8 cellular contexts compared by ENCODE assay signal in the genomic region with DNA sequence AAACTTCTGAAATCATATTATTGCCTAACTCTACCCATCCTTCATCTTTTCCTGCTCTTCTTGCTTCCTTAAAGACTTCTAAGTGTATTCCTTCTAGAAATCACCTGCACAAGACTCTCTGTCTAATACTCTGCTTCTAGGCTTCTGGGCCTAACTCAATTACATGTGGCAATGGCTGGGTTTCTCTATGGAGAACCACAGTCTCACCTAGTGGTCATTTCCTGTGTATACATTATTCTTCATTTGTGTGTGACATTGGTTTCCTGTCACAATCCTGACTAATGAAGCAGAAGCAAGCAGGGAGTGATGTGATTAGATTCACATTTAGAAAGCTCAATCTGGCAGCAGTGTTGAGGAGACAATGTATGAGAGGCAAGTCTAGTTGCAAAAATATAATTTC. TPM values are rescaled to one million over a fixed set of nuclear protein-coding genes. Genes with fewer than 3 reads are reported as not detected.
DNase-seq lines count a peak whose midpoint lies in the region; ATAC-seq, FAIRE-seq and TF ChIP-seq lines count a peak whose summit lies in the region.

No MANE protein-coding gene starts in this region.

- CTCF ChIA-PET in PC-3 (lab: Charles Lee), result interaction anchor here (1.4 kb wide), 1 partner anchor 17 kb away, joined by 3 read pairs; the partner anchor contains the start of gene CLDN1

- H2AK5ac ChIP-seq in H9 (ENCODE audit: insufficient read length, low read length), result no peak overlapping the region

- H2BK120ac ChIP-seq in H9 (ENCODE audit: low read depth, low read length, poor library complexity, severe bottlenecking), result no peak overlapping the region

- no peaks in the 10 kb centered on the region for H3K79me2 ChIP-seq in H9 (ENCODE audit: insufficient read depth, low read length)
- no peaks in the 10 kb centered on the region for H3K79me2 ChIP-seq in PC-3 (ENCODE audit: low read length)

- no peak overlapping the region for H2BK20ac ChIP-seq in H9 (ENCODE audit: low read depth, low read length, poor library complexity, severe bottlenecking)

- no peaks in the 10 kb centered on the region for H3K79me1 ChIP-seq in H9 (ENCODE audit: insufficient read depth, low read depth, low read length, poor library complexity, severe bottlenecking)

- no peak overlapping the region for H3K4me3 ChIP-seq in PC-3 (ENCODE audit: low read length)
- H3K4me3 ChIP-seq in left lung, result no peak overlapping the region

- BruUV-seq in PC-3 (replicated peaks; lab: Mats Ljungman, UMichigan), result no TSS peak

- H3K9me3 ChIP-seq in H9 (ENCODE audit: control insufficient read depth, low read depth, low read length) (no peaks in the 10 kb centered on the region), PC-3 (ENCODE audit: low read length) (no peaks in the 10 kb centered on the region; the same call in 1 of the 2 replicates), left lung (no peaks in the 10 kb centered on the region)

- no peak for FAIRE-seq in GM19239 (lab: Jason Lieb, UNC)

- no peak overlapping the region for H3K14ac ChIP-seq in H9 (ENCODE audit: insufficient read depth, low read length)

- peaks cover 0 to 14% of the 10 kb centered on the region in 2 experiments; a peak in 3 of 5 replicates for H3K9me3 Mint-ChIP-seq in H9

- no peak overlapping the region for H2AFZ ChIP-seq in H9 (ENCODE audit: low read length)
- peak overlapping the region; percentile 7; the same call in 1 of the 2 replicates for H2AFZ ChIP-seq in PC-3 (ENCODE audit: low read length)

- no peak overlapping the region for H3K56ac ChIP-seq in H9 (ENCODE audit: insufficient read length, low read depth, low read length)

- no peaks in the 10 kb centered on the region for H3K9me2 ChIP-seq in PC-3 (replicated peaks; ENCODE audit: low read length)

- TF ChIP-seq CTCF in GM12874 (IDR thresholded peaks at IDR 0.05; ENCODE audit: insufficient read depth, low read depth, low read length), result peak; percentile 29; the same call in 1 of the 2 replicates
- TF ChIP-seq CTCF in H9 (conservative IDR thresholded peaks at IDR 0.05), result peak; percentile 33; the same call in 2 of the 3 replicates
- TF ChIP-seq CTCF in PC-3 (conservative IDR thresholded peaks at IDR 0.05; ENCODE audit: low read depth, low read length), result peak; percentile 50
- no peak for TF ChIP-seq CTCF in left lung (IDR thresholded peaks at IDR 0.05)

- H4K20me1 ChIP-seq in H9 (ENCODE audit: control insufficient read depth, insufficient read depth, insufficient read length) (no peaks in the 10 kb centered on the region), PC-3 (ENCODE audit: low read length) (no peaks in the 10 kb centered on the region)

- no peak overlapping the region for H2BK5ac ChIP-seq in H9 (ENCODE audit: insufficient read length, low read length)

- POLR2A ChIA-PET in PC-3 (lab: Charles Lee; ENCODE audit: unreplicated experiment), result interaction anchor here (0.6 kb wide), 1 partner anchor 1786 kb away, joined by 3 read pairs; no protein-coding TSS in a partner anchor

- H2BK12ac ChIP-seq in H9 (ENCODE audit: insufficient read length, low read depth, low read length), result no peak overlapping the region

- H2BK15ac ChIP-seq in H9 (ENCODE audit: low read depth, low read length), result no peak overlapping the region

- H3K23ac ChIP-seq in H9 (ENCODE audit: insufficient read length, low read depth, low read length), result no peak overlapping the region

- H3K27ac Mint-ChIP-seq in H9, result no peak overlapping the region

- H3K4ac ChIP-seq in H9 (ENCODE audit: low read depth, low read length), result no peak overlapping the region

- H3K27me3 Mint-ChIP-seq in H9 (ENCODE audit: low read depth), result no peaks in the 10 kb centered on the region

- H3K36me3 ChIP-seq in PC-3 (ENCODE audit: low read depth, low read length), result no peaks in the 10 kb centered on the region
- no peaks in the 10 kb centered on the region for H3K36me3 ChIP-seq in left lung

- H3K4me1 ChIP-seq in H9 (ENCODE audit: insufficient read depth, low read length), result no peaks in the 10 kb centered on the region
- peaks cover 12% of the 10 kb centered on the region for H3K4me1 ChIP-seq in PC-3 (ENCODE audit: insufficient read depth, low read length)
- no peaks in the 10 kb centered on the region for H3K4me1 ChIP-seq in left lung

- H3K4me2 ChIP-seq in H9 (ENCODE audit: insufficient read depth, insufficient read length, low read length) (no peak overlapping the region), PC-3 (ENCODE audit: low read length) (no peak overlapping the region)

- no peak overlapping the region for H4K91ac ChIP-seq in H9 (ENCODE audit: insufficient read length, low read depth, low read length)

- H3K18ac ChIP-seq in H9 (ENCODE audit: insufficient read length, low read depth, low read length), result no peak overlapping the region

- H3K4me3 Mint-ChIP-seq in H9, result no peak overlapping the region

- no peak overlapping the region for H4K5ac ChIP-seq in H9 (ENCODE audit: insufficient read length, low read depth, low read length)

- H3K27me3 ChIP-seq in H9 (ENCODE audit: insufficient read depth, low read length) (no peaks in the 10 kb centered on the region), PC-3 (ENCODE audit: low read length) (no peaks in the 10 kb centered on the region), left lung (no peaks in the 10 kb centered on the region)

- H3T11ph ChIP-seq in H9 (ENCODE audit: low read length), result no peak overlapping the region

- H3K9ac ChIP-seq in H9 (ENCODE audit: extremely low read depth, insufficient read length, low read length) (no peak overlapping the region), PC-3 (ENCODE audit: low read length) (no peak overlapping the region)

- no peaks in the 10 kb centered on the region for H3F3A ChIP-seq in PC-3 (ENCODE audit: low read length, unreplicated experiment)

- ATAC-seq in PC-3 (peak; percentile 76), left lung (peak; percentile 70)

- DNase-seq in H9 (no peak), PC-3 (peak; percentile 49), left lung (no peak), NCI-H2171 treated with DMSO at 0.1 percent for 48 hours (lab: John Stamatoyannopoulos, UW) (no peak), Ammon's horn (ENCODE audit: low spot score) (no peak), GM19239 (ENCODE audit: insufficient read length, low spot score) (no peak), SIG-M5 (lab: John Stamatoyannopoulos, UW) (no peak)

- intact Hi-C loops in PC-3 (cut with micrococcal nuclease) (no loop called here), left lung (cut with DNase I) (no loop called here)

- no peaks in the 10 kb centered on the region; a peak in 1 of 7 replicates for H3K36me3 Mint-ChIP-seq in H9 (ENCODE audit: insufficient read depth in 1 of 3, low read depth in 3 of 3)

- no peaks in the 10 kb centered on the region for H3K4me1 Mint-ChIP-seq in H9

- no peaks in the 10 kb centered on the region for H3K23me2 ChIP-seq in H9 (ENCODE audit: insufficient read length, low read depth, low read length, poor library complexity, severe bottlenecking)

- H4K8ac ChIP-seq in H9 (replicated peaks; ENCODE audit: insufficient read length, low read depth, low read length), result no peak overlapping the region

- no peak overlapping the region for H3K27ac ChIP-seq in H9 (ENCODE audit: insufficient read length, low read depth, low read length)
- peak overlapping the region; percentile 12; the same call in 1 of the 2 replicates for H3K27ac ChIP-seq in PC-3 (ENCODE audit: low read length)
- no peak overlapping the region for H3K27ac ChIP-seq in left lung

RNA-seq across cellular contexts. Expression of gene CLDN1, which starts 16.9 kb away (rescaled TPM):
- 1.0 and 2.1 TPM in 2 replicates for total RNA-seq in H9 (2021)
- total RNA-seq in PC-3 (2014; rRNA removed), result 6.8 and 9.6 TPM in 2 replicates
- 10 to 100 TPM; 37.4 to 78.8 TPM for total RNA-seq in left lung

RNA-seq across cellular contexts. Expression of gene CLDN16, which starts 48.8 kb away (rescaled TPM):
- total RNA-seq in H9 (2021) (not detected in 2 replicates), PC-3 (2014; rRNA removed) (not detected in 2 replicates), left lung (1 to 10 TPM in 1 of 2 donors, under 1 TPM in 1; 0.18 to 1.1 TPM)

Comparison
In these comparisons a context has a peak if more than half of its experiments do, and no peak if none do; other contexts are left out.
1. CTCF ChIP-seq: peak in GM12874 (single experiment), H9 (single experiment) and PC-3 (single experiment); none in left lung (0 of 2).